ENCODE assay signal across 13 cellular contexts in the genomic region with DNA sequence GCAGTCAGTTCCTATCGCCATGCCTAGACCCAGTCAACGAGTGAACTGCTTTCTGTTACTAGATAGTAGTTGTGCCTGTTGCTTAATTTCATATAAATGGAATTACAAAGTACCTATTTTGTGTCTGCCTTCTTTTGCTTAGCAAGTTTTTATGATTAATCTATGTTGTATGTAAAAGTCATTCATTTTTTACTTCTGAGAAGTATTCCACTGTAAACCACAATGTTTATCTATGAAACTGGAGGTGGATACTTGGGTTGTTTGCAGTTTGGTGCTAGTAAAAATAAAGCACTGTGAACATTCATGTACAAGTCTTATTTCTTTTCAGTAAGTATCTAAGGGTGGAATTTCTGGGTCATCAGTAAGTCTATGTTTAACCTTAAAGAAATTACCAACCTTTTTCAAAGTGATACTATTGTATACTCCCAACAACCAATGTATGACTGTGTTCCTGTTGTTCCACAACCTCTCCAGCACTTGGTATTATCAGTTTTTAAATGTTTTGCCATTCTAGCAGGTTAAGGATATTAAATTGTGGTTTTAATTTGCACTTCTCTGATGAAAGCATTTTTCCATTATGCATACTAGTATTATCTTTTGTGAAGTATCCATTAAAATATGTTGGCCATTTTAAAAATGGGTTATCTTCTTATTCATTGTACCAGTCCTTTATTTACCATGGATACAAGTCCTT.
DNase-seq lines count a peak whose midpoint lies in the region; ATAC-seq and TF ChIP-seq lines count a peak whose summit lies in the region.
"Had no signal": no experiment of that assay in that cellular context is flagged by ENCODE, and none has a peak within 500 bp of the region (broad histone marks: within the 10 kb centered on the region; RNA-seq: fewer than 3 reads in every experiment).

No MANE protein-coding gene starts in this region.

- H2BK20ac ChIP-seq in IMR-90 (ENCODE audit: low read depth, low read length), result no peak overlapping the region

- dilution Hi-C loops in IMR-90 (cut with HindIII; ENCODE audit: low sequenced_read_pairs, unreplicated experiment), result no loop called here

- no peak overlapping the region for H3K18ac ChIP-seq in IMR-90 (ENCODE audit: low read depth, low read length)

- H3K9ac ChIP-seq in IMR-90 (ENCODE audit: low read depth, low read length), result no peak overlapping the region

- TF ChIP-seq CTCF in IMR-90 (conservative IDR thresholded peaks at IDR 0.05; ENCODE audit: low read depth, low read length) (no peak), chondrocyte (IDR thresholded peaks at IDR 0.05) (no peak)

- peak; percentile 91 for ATAC-seq in IMR-90 (ENCODE audit: low read depth)
- ATAC-seq: left ventricle myocardium superior had no signal

- no peaks in the 10 kb centered on the region for H3K36me3 Mint-ChIP-seq in chondrocyte (ENCODE audit: low read depth)

- peaks cover 10% of the 10 kb centered on the region for H3K9me3 Mint-ChIP-seq in chondrocyte (ENCODE audit: low read depth)
- H3K9me3 Mint-ChIP-seq: nephron had no signal

- no peak overlapping the region for H3K4me3 Mint-ChIP-seq in chondrocyte (ENCODE audit: unreplicated experiment)
- H3K4me3 Mint-ChIP-seq: activated naive CD4-positive, alpha-beta T cell treated with anti-CD3 and anti-CD28 coated beads, Interleukin-2, amount 50 U/mL, for 24 hours; nephron had no signal

- no peak overlapping the region for H4K8ac ChIP-seq in IMR-90 (ENCODE audit: low read depth in 2 of 2, low read length in 2 of 2)

- TF ChIP-seq POLR2A in IMR-90 (IDR thresholded peaks at IDR 0.05; ENCODE audit: low read depth, low read length), result no peak

- H4K5ac ChIP-seq in IMR-90 (ENCODE audit: low read depth, low read length), result no peak overlapping the region

- no peaks in the 10 kb centered on the region for H3K36me3 ChIP-seq in IMR-90 (ENCODE audit: control insufficient read depth, insufficient read depth, low read length)

- intact Hi-C loops in IMR-90 (cut with micrococcal nuclease), result no loop called here

- peaks cover 5% of the 10 kb centered on the region; the same call in 1 of the 2 replicates for H4K20me1 ChIP-seq in IMR-90 (ENCODE audit: insufficient read depth, low read length)

- no peak overlapping the region for H3K4ac ChIP-seq in IMR-90 (ENCODE audit: low read depth, low read length)

- no CpG with 5 or more reads among the region's 2 CpGs for WGBS in IMR-90 (ENCODE audit: extremely low coverage in 2 of 2, insufficient read length in 1 of 2), 2 experiments

- no TSS peak for BruUV-seq in IMR-90 (replicated peaks; lab: Mats Ljungman, UMichigan)

- H2AK9ac ChIP-seq in IMR-90 (replicated peaks; ENCODE audit: low read depth, low read length, poor library complexity), result no peak overlapping the region

- no peak overlapping the region for H3K23ac ChIP-seq in IMR-90 (ENCODE audit: low read depth, low read length)

- H2AK5ac ChIP-seq in IMR-90 (ENCODE audit: low read depth, low read length), result peak overlapping the region; percentile 29; the same call in 1 of the 2 replicates

- in situ Hi-C loops in IMR-90 (cut with MboI; ENCODE audit: low sequenced_read_pairs), result no loop called here

- H3K14ac ChIP-seq in IMR-90 (replicated peaks; ENCODE audit: low read depth, low read length), result no peak overlapping the region

- H3K4me3 ChIP-seq in IMR-90 (ENCODE audit: insufficient read depth, low read depth, low read length) (no peak overlapping the region), skeletal muscle cell (ENCODE audit: low read depth, low read length) (no peak overlapping the region)

- H3K27me3 Mint-ChIP-seq in chondrocyte (ENCODE audit: low read depth), result no peaks in the 10 kb centered on the region
- H3K27me3 Mint-ChIP-seq: activated naive CD4-positive, alpha-beta T cell treated with anti-CD3 and anti-CD28 coated beads, Interleukin-2, amount 50 U/mL, for 24 hours had no signal

- no peak overlapping the region for H2AFZ ChIP-seq in IMR-90 (replicated peaks; ENCODE audit: low read length, poor library complexity)

- H4K91ac ChIP-seq in IMR-90 (ENCODE audit: insufficient read depth, low read depth, low read length), result no peak overlapping the region

- no peak overlapping the region for H3K27ac ChIP-seq in IMR-90 (ENCODE audit: insufficient read depth, low read length)

- H3K27me3 ChIP-seq in IMR-90 (ENCODE audit: control insufficient read depth, insufficient read depth, low read length), result no peaks in the 10 kb centered on the region

- DNase-seq in EH (ENCODE audit: low read depth) (peak; percentile 74), IMR-90 (peak; percentile 84), chondrocyte (ENCODE audit: low spot score) (no peak), skeletal muscle cell (ENCODE audit: low read depth) (peak; percentile 17), NCI-H2029 treated with DMSO at 0.1 percent for 48 hours (lab: John Stamatoyannopoulos, UW) (no peak), NCI-H526 treated with DMSO at 0.1 percent for 48 hours (lab: John Stamatoyannopoulos, UW) (no peak)
- no peak for DNase-seq in stimulated activated CD4-positive, alpha-beta T cell treated with anti-CD3 and anti-CD28 coated beads, Interleukin-12 subunit alpha, Interleukin-12 subunit beta, amount 100 ng/mL, for 4 hours
- DNase-seq: left ventricle myocardium superior; NCI-H1694 treated with DMSO at 0.1 percent for 48 hours; NCI-H524 treated with DMSO at 0.1 percent for 48 hours; stimulated activated CD4-positive, alpha-beta T cell treated with anti-CD3 and anti-CD28 coated beads, Interleukin-4, amount 100 ng/mL, for 24 hours had no signal

- TF ChIP-seq RAD21 in IMR-90 (IDR thresholded peaks at IDR 0.05; ENCODE audit: low read length), result no peak

- no peak overlapping the region for H2BK120ac ChIP-seq in IMR-90 (ENCODE audit: low read depth, low read length)

- POLR2A ChIA-PET in IMR-90 (lab: Charles Lee; ENCODE audit: unreplicated experiment), result no interaction called here

- no peak overlapping the region for H3K4me2 ChIP-seq in IMR-90 (ENCODE audit: low read depth, low read length)

- H3K27ac Mint-ChIP-seq in chondrocyte (ENCODE audit: unreplicated experiment), result peak overlapping the region; percentile 47
- H3K27ac Mint-ChIP-seq: activated naive CD4-positive, alpha-beta T cell treated with anti-CD3 and anti-CD28 coated beads, Interleukin-2, amount 50 U/mL, for 24 hours; nephron had no signal

- CTCF ChIA-PET in IMR-90 (lab: Yijun Ruan, JAX), result no interaction called here

- no peak overlapping the region for H2BK15ac ChIP-seq in IMR-90 (ENCODE audit: low read depth, low read length)

- no peak overlapping the region for H3K56ac ChIP-seq in IMR-90 (ENCODE audit: extremely low read depth, insufficient read depth, low read length)

- peak overlapping the region; percentile 54 for H2BK5ac ChIP-seq in IMR-90 (ENCODE audit: low read depth, low read length, poor library complexity, severe bottlenecking)

- H3K9me3 ChIP-seq in IMR-90 (ENCODE audit: control insufficient read depth, insufficient read depth, low read length), result no peaks in the 10 kb centered on the region

- no peaks in the 10 kb centered on the region for H3K4me1 ChIP-seq in IMR-90 (ENCODE audit: control insufficient read depth, insufficient read depth, low read length)

- 0 out of 2 replicates have a peak, but pooled peaks cover 2% of the 10 kb centered on the region for H3K9me1 ChIP-seq in IMR-90 (ENCODE audit: insufficient read depth, low read length)

- peaks cover 32% of the 10 kb centered on the region for H3K4me1 Mint-ChIP-seq in chondrocyte (ENCODE audit: low read depth)
- H3K4me1 Mint-ChIP-seq: nephron had no signal

- no peaks in the 10 kb centered on the region for H3K79me1 ChIP-seq in IMR-90 (ENCODE audit: low read depth in 1 of 2, low read length in 2 of 2)

TF ChIP-seq in IMR-90, 13 proteins besides CTCF, POLR2A, EP300 and RAD21:
- TF ChIP-seq RFX5 (IDR thresholded peaks at IDR 0.05; ENCODE audit: low read depth, low read length) (no peak), NFE2L2 (IDR thresholded peaks at IDR 0.05; ENCODE audit: low read depth, low read length) (no peak), CEBPB (IDR thresholded peaks at IDR 0.05; ENCODE audit: low read depth, low read length) (peak; percentile 60), BHLHE40 (IDR thresholded peaks at IDR 0.05; ENCODE audit: low read depth, low read length) (no peak), SMC3 (IDR thresholded peaks at IDR 0.05; ENCODE audit: low read depth, low read length) (no peak), MAFK (IDR thresholded peaks at IDR 0.05; ENCODE audit: low read depth, low read length) (peak; percentile 10; the same call in 1 of the 2 replicates), CHD1 (IDR thresholded peaks at IDR 0.05; ENCODE audit: low read depth, low read length) (no peak)
- TF ChIP-seq, protein P1, sequence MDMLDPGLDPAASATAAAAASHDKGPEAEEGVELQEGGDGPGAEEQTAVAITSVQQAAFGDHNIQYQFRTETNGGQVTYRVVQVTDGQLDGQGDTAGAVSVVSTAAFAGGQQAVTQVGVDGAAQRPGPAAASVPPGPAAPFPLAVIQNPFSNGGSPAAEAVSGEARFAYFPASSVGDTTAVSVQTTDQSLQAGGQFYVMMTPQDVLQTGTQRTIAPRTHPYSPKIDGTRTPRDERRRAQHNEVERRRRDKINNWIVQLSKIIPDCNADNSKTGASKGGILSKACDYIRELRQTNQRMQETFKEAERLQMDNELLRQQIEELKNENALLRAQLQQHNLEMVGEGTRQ (IDR thresholded peaks at IDR 0.05; ENCODE audit: low read depth, low read length), result no peak
- TF ChIP-seq, protein P2, sequence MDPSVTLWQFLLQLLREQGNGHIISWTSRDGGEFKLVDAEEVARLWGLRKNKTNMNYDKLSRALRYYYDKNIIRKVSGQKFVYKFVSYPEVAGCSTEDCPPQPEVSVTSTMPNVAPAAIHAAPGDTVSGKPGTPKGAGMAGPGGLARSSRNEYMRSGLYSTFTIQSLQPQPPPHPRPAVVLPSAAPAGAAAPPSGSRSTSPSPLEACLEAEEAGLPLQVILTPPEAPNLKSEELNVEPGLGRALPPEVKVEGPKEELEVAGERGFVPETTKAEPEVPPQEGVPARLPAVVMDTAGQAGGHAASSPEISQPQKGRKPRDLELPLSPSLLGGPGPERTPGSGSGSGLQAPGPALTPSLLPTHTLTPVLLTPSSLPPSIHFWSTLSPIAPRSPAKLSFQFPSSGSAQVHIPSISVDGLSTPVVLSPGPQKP (IDR thresholded peaks at IDR 0.05; ENCODE audit: borderline replicate concordance, low read depth, low read length), result no peak

Comparison
In these comparisons a context has a peak if more than half of its experiments do, and no peak if none do; other contexts are left out.
1. DNase-seq: peak in EH (single experiment), IMR-90 (single experiment) and skeletal muscle cell (single experiment); none in chondrocyte (single experiment), NCI-H2029 treated with DMSO at 0.1 percent for 48 hours (single experiment), NCI-H526 treated with DMSO at 0.1 percent for 48 hours (single experiment) and stimulated activated CD4-positive, alpha-beta T cell treated with anti-CD3 and anti-CD28 coated beads, Interleukin-12 subunit alpha, Interleukin-12 subunit beta, amount 100 ng/mL, for 4 hours (single experiment).